16 cellular contexts compared by ENCODE assay signal in genomic region chr17:64259436-64259835, GRCh38.
"Had no signal": no experiment of that assay in that cellular context is flagged by ENCODE, and none has a peak within 500 bp of the region (broad histone marks: within the 10 kb centered on the region; RNA-seq: fewer than 3 reads in every experiment).

No MANE protein-coding gene starts in this region.

- H3K27ac ChIP-seq: cardiac muscle cell, thyroid gland had no signal

- H3K27ac Mint-ChIP-seq: activated naive CD4-positive, alpha-beta T cell treated with anti-CD3 and anti-CD28 coated beads, Interleukin-2, amount 10 ng/mL, durations not matched to agents 7 days and 5 days; mesothelial cell of epicardium; T-helper 1 cell treated with Interleukin-12 subunit alpha and Interleukin-12 subunit beta and Interleukin-4 antibody, amounts not matched to agents 30 μg/mL and 1 μg/mL, for 36 hours had no signal

- H3K36me3 Mint-ChIP-seq: mesothelial cell of epicardium had no signal

- DNase-seq: activated CD4-positive, alpha-beta T cell treated with anti-CD3 and anti-CD28 coated beads, Interleukin-2, amount 50 U/mL, for 1 hour; activated CD8-positive, alpha-beta memory T cell treated with anti-CD3 and anti-CD28 coated beads, Interleukin-2, amount 50 U/mL, for 4 hours; activated naive CD4-positive, alpha-beta T cell treated with anti-CD3 and anti-CD28 coated beads, Interleukin-2, amount 10 ng/mL, durations not matched to agents 7 days and 5 days; activated T-cell treated with anti-CD3 and anti-CD28 coated beads, Interleukin-2, amount 50 U/mL, for 4 hours; dermis blood vessel endothelial cell; effector memory CD4-positive, alpha-beta T cell; hippocampal formation; occipital lobe; right cardiac atrium; stimulated activated CD4-positive, alpha-beta T cell treated with anti-CD3 and anti-CD28 coated beads, Interleukin-2, amount 100 ng/mL, for 24 hours; stimulated activated naive CD4-positive, alpha-beta T cell treated with Interleukin-2 at 50 U/mL for 16 hours had no signal

- H3K36me3 ChIP-seq: cardiac muscle cell, thyroid gland had no signal

- ATAC-seq: activated T-cell treated with anti-CD3 and anti-CD28 coated beads, Interleukin-2, amount 50 U/mL, for 4 hours; right cardiac atrium had no signal

- H3K9me3 Mint-ChIP-seq: activated naive CD4-positive, alpha-beta T cell treated with anti-CD3 and anti-CD28 coated beads, Interleukin-2, amount 10 ng/mL, durations not matched to agents 7 days and 5 days; activated T-cell treated with anti-CD3 and anti-CD28 coated beads, Interleukin-2, amount 50 U/mL, for 4 hours; mesothelial cell of epicardium; T-helper 1 cell treated with Interleukin-12 subunit alpha and Interleukin-12 subunit beta and Interleukin-4 antibody, amounts not matched to agents 30 μg/mL and 1 μg/mL, for 36 hours had no signal

- H3K4me3 ChIP-seq: cardiac muscle cell, lung, thyroid gland had no signal

- H3K27me3 ChIP-seq: cardiac muscle cell, thyroid gland had no signal

- H3K4me3 Mint-ChIP-seq: activated naive CD4-positive, alpha-beta T cell treated with anti-CD3 and anti-CD28 coated beads, Interleukin-2, amount 10 ng/mL, durations not matched to agents 7 days and 5 days; activated T-cell treated with anti-CD3 and anti-CD28 coated beads, Interleukin-2, amount 50 U/mL, for 4 hours; mesothelial cell of epicardium; T-helper 1 cell treated with Interleukin-12 subunit alpha and Interleukin-12 subunit beta and Interleukin-4 antibody, amounts not matched to agents 30 μg/mL and 1 μg/mL, for 36 hours had no signal

- H3K9me3 ChIP-seq: thyroid gland had no signal
